ENCODE assay signal across 20 cellular contexts in the genomic region with DNA sequence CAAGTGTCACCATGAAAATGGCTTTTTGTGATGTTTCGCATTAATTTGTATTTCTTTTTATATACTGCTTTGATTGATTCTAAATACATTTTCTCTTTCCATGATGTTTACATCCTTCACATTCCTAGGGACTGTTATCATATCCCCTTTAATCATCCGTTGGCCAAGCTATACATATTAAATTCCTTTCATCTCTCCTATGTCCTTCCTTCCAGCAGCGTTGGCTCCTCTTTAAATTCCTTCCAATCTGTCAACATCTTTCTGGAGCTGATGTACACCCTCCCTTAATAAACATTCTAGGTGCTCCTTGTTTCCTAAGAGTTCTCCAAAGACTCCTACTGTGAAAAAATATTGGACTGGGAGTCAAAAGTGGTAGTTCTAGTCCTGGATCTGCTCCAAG.
DNase-seq lines count a peak whose midpoint lies in the region; ATAC-seq and TF ChIP-seq lines count a peak whose summit lies in the region.
"Had no signal": no experiment of that assay in that cellular context is flagged by ENCODE, and none has a peak within 500 bp of the region (broad histone marks: within the 10 kb centered on the region; RNA-seq: fewer than 3 reads in every experiment).

No MANE protein-coding gene starts in this region.

- H3K27me3 ChIP-seq in mesenchymal stem cell (ENCODE audit: control insufficient read depth in 1 of 2, insufficient read depth in 1 of 2, low read length in 2 of 2): no peaks in the 10 kb centered on the region
- H3K27me3 ChIP-seq: ascending aorta, BLaER1, SJCRH30 had no signal

- H3K9ac ChIP-seq in mesenchymal stem cell (ENCODE audit: low read length): no peak overlapping the region
- H3K9ac ChIP-seq: BLaER1 had no signal

- no peak overlapping the region for H3K23ac ChIP-seq in mesenchymal stem cell (ENCODE audit: low read length in 2 of 2)

- H3K27ac Mint-ChIP-seq in activated T-cell treated with anti-CD3 and anti-CD28 coated beads, Interleukin-2, amount 50 U/mL, for 24 hours: no peak overlapping the region
- H3K27ac Mint-ChIP-seq: activated T-helper 2 cell treated with anti-CD3 and anti-CD28 coated beads, Interferon-gamma antibody, Interleukin-2, Interleukin-4, amounts not matched to agents 10 μg/mL and 5 μg/mL and 100 μg/mL, durations not matched to agents 14 hours and 24 hours and 36 hours; GM23338 had no signal

- no peak overlapping the region for H3K4me2 ChIP-seq in mesenchymal stem cell (ENCODE audit: low read length, poor library complexity, severe bottlenecking)
- H3K4me2 ChIP-seq: BLaER1, GM23338 had no signal

- H2BK12ac ChIP-seq in mesenchymal stem cell (ENCODE audit: low read length in 2 of 2): no peak overlapping the region

- H3K14ac ChIP-seq in mesenchymal stem cell (ENCODE audit: low read length in 2 of 2): no peak overlapping the region

- WGBS in mesenchymal stem cell: 0% methylated on average over 2 of the region's 3 CpGs

- ATAC-seq in GM21723 (IDR thresholded peaks at IDR 0.05; ENCODE audit: unreplicated experiment) (no peak), HG02884 (IDR thresholded peaks at IDR 0.05; ENCODE audit: unreplicated experiment) (no peak), GM21526 (IDR thresholded peaks at IDR 0.05; ENCODE audit: low FRiP score, unreplicated experiment) (no peak)
- ATAC-seq: GM23338, K562 had no signal

- no peak for TF ChIP-seq CTCF in cardiac fibroblast (IDR thresholded peaks at IDR 0.05; ENCODE audit: low read depth, low read length)

- DNase-seq in Daoy (ENCODE audit: low read depth) (peak; percentile 50), NCI-H226 (peak; percentile 79), cardiac fibroblast (ENCODE audit: low read depth in 2 of 2) (peak; percentile 59 to 67), mesenchymal stem cell (peak; percentile 45)
- DNase-seq in activated T-cell treated with anti-CD3 and anti-CD28 coated beads, Interleukin-2, amount 50 U/mL, for 24 hours: no peak
- DNase-seq: activated CD4-positive, alpha-beta T cell treated with anti-CD3 and anti-CD28 coated beads, Interleukin-2, amount 50 U/mL, for 48 hours; DMS 273 treated with DMSO at 0.1 percent for 48 hours; effector memory CD4-positive, alpha-beta T cell; glutamatergic neuron; nucleus accumbens; SJCRH30; stimulated activated naive CD4-positive, alpha-beta T cell had no signal

- no peak overlapping the region for H2AFZ ChIP-seq in mesenchymal stem cell (ENCODE audit: low read depth, low read length)
- H2AFZ ChIP-seq: GM23338 had no signal

- no peaks in the 10 kb centered on the region for H3K36me3 ChIP-seq in mesenchymal stem cell (ENCODE audit: control insufficient read depth in 1 of 2, insufficient read depth in 2 of 2, low read depth in 1 of 2, low read length in 2 of 2)
- H3K36me3 ChIP-seq: ascending aorta, BLaER1, SJCRH30 had no signal

- H2AK5ac ChIP-seq in mesenchymal stem cell (ENCODE audit: low read length, severe bottlenecking): no peak overlapping the region

- H3K79me1 ChIP-seq in mesenchymal stem cell (replicated peaks; ENCODE audit: low read length, poor library complexity, severe bottlenecking): peaks cover 4% of the 10 kb centered on the region

- peaks cover under 1% of the 10 kb centered on the region for H3K4me1 Mint-ChIP-seq in activated T-cell treated with anti-CD3 and anti-CD28 coated beads, Interleukin-2, amount 50 U/mL, for 24 hours (ENCODE audit: low read depth)

- H3K36me3 Mint-ChIP-seq in activated T-cell treated with anti-CD3 and anti-CD28 coated beads, Interleukin-2, amount 50 U/mL, for 24 hours (ENCODE audit: low read depth): no peaks in the 10 kb centered on the region

- no peak overlapping the region for H2BK120ac ChIP-seq in mesenchymal stem cell (ENCODE audit: low read depth, low read length)

- no peak overlapping the region for H3K27ac ChIP-seq in mesenchymal stem cell (ENCODE audit: low read length, poor library complexity, severe bottlenecking)
- H3K27ac ChIP-seq: ascending aorta, BLaER1, SJCRH30 had no signal

- H3K4me3 Mint-ChIP-seq in activated T-cell treated with anti-CD3 and anti-CD28 coated beads, Interleukin-2, amount 50 U/mL, for 24 hours: no peak overlapping the region
- H3K4me3 Mint-ChIP-seq: GM23338 had no signal

- no peak overlapping the region for H2BK5ac ChIP-seq in mesenchymal stem cell (ENCODE audit: low read depth, low read length, poor library complexity, severe bottlenecking)

- H2BK15ac ChIP-seq in mesenchymal stem cell (ENCODE audit: low read depth, poor library complexity, severe bottlenecking): no peak overlapping the region

- H3K4ac ChIP-seq in mesenchymal stem cell (ENCODE audit: low read depth in 1 of 2, low read length in 2 of 2): no peak overlapping the region

- H3K9me3 ChIP-seq in mesenchymal stem cell (ENCODE audit: control insufficient read depth, low read length): no peaks in the 10 kb centered on the region
- H3K9me3 ChIP-seq: ascending aorta, BLaER1, SJCRH30 had no signal

- H4K91ac ChIP-seq in mesenchymal stem cell (ENCODE audit: low read length): no peak overlapping the region

- no peak overlapping the region for H3K18ac ChIP-seq in mesenchymal stem cell (ENCODE audit: low read depth in 1 of 2, low read length in 2 of 2)

- H4K8ac ChIP-seq in mesenchymal stem cell (ENCODE audit: low read length): no peak overlapping the region

- H3K4me1 ChIP-seq in mesenchymal stem cell (ENCODE audit: control insufficient read depth, insufficient read depth, low read depth, low read length): peaks cover 11% of the 10 kb centered on the region
- H3K4me1 ChIP-seq: ascending aorta had no signal

- H3K9me3 Mint-ChIP-seq in activated T-cell treated with anti-CD3 and anti-CD28 coated beads, Interleukin-2, amount 50 U/mL, for 24 hours: no peaks in the 10 kb centered on the region
- H3K9me3 Mint-ChIP-seq: activated T-helper 2 cell treated with anti-CD3 and anti-CD28 coated beads, Interferon-gamma antibody, Interleukin-2, Interleukin-4, amounts not matched to agents 10 μg/mL and 5 μg/mL and 100 μg/mL, durations not matched to agents 14 hours and 24 hours and 36 hours; GM23338 had no signal

- peaks cover 17% of the 10 kb centered on the region for H3K27me3 Mint-ChIP-seq in activated T-cell treated with anti-CD3 and anti-CD28 coated beads, Interleukin-2, amount 50 U/mL, for 24 hours

- H3K4me3 ChIP-seq in cardiac fibroblast (replicated peaks in 1 of 2; ENCODE audit: low read depth in 2 of 2, low read length in 2 of 2) (no peak overlapping the region), mesenchymal stem cell (ENCODE audit: insufficient read depth in 1 of 2, low read depth in 1 of 2, low read length in 2 of 2) (no peak overlapping the region)
- H3K4me3 ChIP-seq: ascending aorta, BLaER1, GM23338, K562, SJCRH30 had no signal
